ENCODE assay signal across 35 cellular contexts in the genomic region with DNA sequence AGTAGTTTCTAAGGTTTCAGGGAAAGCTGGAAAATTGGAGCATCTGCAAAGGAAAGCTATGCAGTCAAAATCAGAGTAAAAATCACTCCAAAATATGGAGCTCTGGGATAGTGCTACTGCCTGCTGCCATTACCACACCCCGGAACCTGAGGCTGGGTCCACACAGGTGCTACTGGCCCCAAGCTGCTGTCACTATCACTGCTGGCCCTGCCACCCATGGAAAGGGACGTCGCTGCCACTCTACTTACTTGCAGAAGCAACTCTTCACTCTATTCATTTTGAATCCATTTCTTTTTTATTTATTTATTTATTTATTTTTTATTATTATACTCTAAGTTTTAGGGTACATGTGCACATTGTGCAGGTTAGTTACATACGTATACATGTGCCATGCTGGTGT.
"Had no signal": no experiment of that assay in that cellular context is flagged by ENCODE, and none has a peak within 500 bp of the region (broad histone marks: within the 10 kb centered on the region; RNA-seq: fewer than 3 reads in every experiment).

No MANE protein-coding gene starts in this region.

- DNase-seq: Karpas-422, Kasumi-1, MG63, MM.1S, MV-4-11, NCI-H1048, NCI-H1092, NCI-H1092 treated with DMSO at 0.1 percent for 48 hours, NCI-H1105, NCI-H1105 treated with DMSO at 0.1 percent for 48 hours, NCI-H1417, NCI-H1417 treated with DMSO at 0.1 percent for 48 hours, NCI-H1436, NCI-H1436 treated with DMSO at 0.1 percent for 48 hours, NCI-H146, NCI-H1694, NCI-H1694 treated with DMSO at 0.1 percent for 48 hours, NCI-H187, NCI-H187 treated with DMSO at 0.1 percent for 48 hours, NCI-H1930, NCI-H2029, NCI-H2029 treated with DMSO at 0.1 percent for 48 hours, NCI-H2081, NCI-H2081 treated with DMSO at 0.1 percent for 48 hours, NCI-H2107, NCI-H2171, NCI-H2171 treated with DMSO at 0.1 percent for 48 hours, NCI-H2227 treated with DMSO at 0.1 percent for 48 hours, NCI-H226, NCI-H345, NCI-H446, NCI-H446 treated with DMSO at 0.1 percent for 48 hours, NCI-H510A, NCI-H510A treated with DMSO at 0.1 percent for 48 hours had no signal

- H3K27me3 ChIP-seq: MG63 had no signal

- H3K27ac ChIP-seq: KMS-11 had no signal

- H3K9me3 ChIP-seq: MG63 had no signal

- H3K9ac ChIP-seq: KMS-11 had no signal

- H3K36me3 ChIP-seq: MG63 had no signal

- H3K4me2 ChIP-seq: KMS-11 had no signal

- H3K4me3 ChIP-seq: MG63 had no signal
